In genomic region chr22:36865346-36865745, GRCh38 we compare ENCODE assay signal across 1 cellular context.
TF ChIP-seq lines count a peak whose summit lies in the region.

No MANE protein-coding gene starts in this region.

TF ChIP-seq in WTC11, 78 proteins besides CTCF, POLR2A, EP300 and RAD21 (continued from another document):
- TF ChIP-seq, protein P1, sequence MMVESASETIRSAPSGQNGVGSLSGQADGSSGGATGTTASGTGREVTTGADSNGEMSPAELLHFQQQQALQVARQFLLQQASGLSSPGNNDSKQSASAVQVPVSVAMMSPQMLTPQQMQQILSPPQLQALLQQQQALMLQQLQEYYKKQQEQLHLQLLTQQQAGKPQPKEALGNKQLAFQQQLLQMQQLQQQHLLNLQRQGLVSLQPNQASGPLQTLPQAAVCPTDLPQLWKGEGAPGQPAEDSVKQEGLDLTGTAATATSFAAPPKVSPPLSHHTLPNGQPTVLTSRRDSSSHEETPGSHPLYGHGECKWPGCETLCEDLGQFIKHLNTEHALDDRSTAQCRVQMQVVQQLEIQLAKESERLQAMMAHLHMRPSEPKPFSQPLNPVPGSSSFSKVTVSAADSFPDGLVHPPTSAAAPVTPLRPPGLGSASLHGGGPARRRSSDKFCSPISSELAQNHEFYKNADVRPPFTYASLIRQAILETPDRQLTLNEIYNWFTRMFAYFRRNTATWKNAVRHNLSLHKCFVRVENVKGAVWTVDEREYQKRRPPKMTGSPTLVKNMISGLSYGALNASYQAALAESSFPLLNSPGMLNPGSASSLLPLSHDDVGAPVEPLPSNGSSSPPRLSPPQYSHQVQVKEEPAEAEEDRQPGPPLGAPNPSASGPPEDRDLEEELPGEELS (CRISPR knock-in tag; IDR thresholded peaks at IDR 0.05), result no peak
- TF ChIP-seq ZNF671 (CRISPR knock-in tag; IDR thresholded peaks at IDR 0.05) (no peak), EMX1 (CRISPR knock-in tag; IDR thresholded peaks at IDR 0.05) (no peak), MXD4 (CRISPR knock-in tag; IDR thresholded peaks at IDR 0.05; ENCODE audit: borderline replicate concordance) (no peak), ARID4B (CRISPR knock-in tag; IDR thresholded peaks at IDR 0.05; ENCODE audit: borderline replicate concordance) (no peak), ATF1 (CRISPR knock-in tag; IDR thresholded peaks at IDR 0.05) (no peak)
